Comparison of ENCODE assay signal across 8 cellular contexts in the genomic region with DNA sequence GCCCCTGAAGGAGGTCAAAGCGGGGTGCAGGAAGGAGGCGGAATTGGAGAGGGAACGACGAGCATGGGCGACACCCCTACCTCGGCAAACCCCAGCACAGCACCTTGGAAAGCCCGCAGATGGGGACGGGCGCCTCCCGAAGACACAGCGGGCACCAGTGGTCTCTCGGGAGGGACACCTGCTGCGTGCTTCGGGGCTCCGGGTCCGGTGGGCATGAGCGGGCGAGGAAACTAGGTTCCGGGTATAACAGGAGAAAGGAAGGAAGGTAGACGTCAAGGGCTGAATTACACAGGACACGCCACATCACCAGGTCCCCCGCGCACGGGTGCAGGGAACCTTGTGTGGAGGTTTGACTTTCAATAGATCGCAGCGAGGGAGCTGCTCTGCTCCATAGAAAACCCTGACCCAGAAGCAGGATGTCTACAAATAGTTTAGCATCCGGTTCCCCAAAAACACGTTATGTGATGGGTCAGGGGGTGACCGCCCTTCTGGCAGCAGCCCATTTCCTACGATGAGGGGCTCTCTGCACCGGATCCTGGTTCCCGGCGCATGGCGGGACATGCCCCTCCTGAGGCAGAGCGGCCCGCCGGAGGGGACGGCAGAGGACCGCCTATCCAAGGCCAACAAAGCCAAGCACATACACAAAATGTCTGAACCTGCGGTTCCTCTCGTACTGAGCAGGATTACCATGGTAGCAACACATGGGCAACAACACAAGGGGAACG.
A peak's percentile ranks its signal among the peaks of the same experiment; 100 is the strongest.
DNase-seq lines count a peak whose midpoint lies in the region; ATAC-seq and TF ChIP-seq lines count a peak whose summit lies in the region.

No MANE protein-coding gene starts in this region.

- H3K36me3 Mint-ChIP-seq in effector memory CD8-positive, alpha-beta T cell (ENCODE audit: insufficient read depth): no peaks in the 10 kb centered on the region
- peaks cover 9% of the 10 kb centered on the region for H3K36me3 Mint-ChIP-seq in endothelial cell (ENCODE audit: low read depth, unreplicated experiment)

- no peaks in the 10 kb centered on the region for H3K9me3 Mint-ChIP-seq in effector memory CD8-positive, alpha-beta T cell
- H3K9me3 Mint-ChIP-seq in endothelial cell (ENCODE audit: unreplicated experiment): peaks cover 21% of the 10 kb centered on the region

- H3K4me1 Mint-ChIP-seq in effector memory CD8-positive, alpha-beta T cell (ENCODE audit: low read depth in 2 of 2): peaks cover 14 to 16% of the 10 kb centered on the region in 2 donors
- no peaks in the 10 kb centered on the region for H3K4me1 Mint-ChIP-seq in endothelial cell (ENCODE audit: unreplicated experiment)

- TF ChIP-seq CTCF in endothelial cell (IDR thresholded peaks at IDR 0.05; ENCODE audit: unreplicated experiment): no peak

- H3K27me3 Mint-ChIP-seq in effector memory CD8-positive, alpha-beta T cell: peaks cover 7 to 27% of the 10 kb centered on the region in 2 donors
- H3K27me3 Mint-ChIP-seq in endothelial cell (ENCODE audit: unreplicated experiment): peaks cover 3% of the 10 kb centered on the region

- DNase-seq in effector memory CD8-positive, alpha-beta T cell: no peak
- peak; percentile 25 for DNase-seq in stimulated activated CD4-positive, alpha-beta T cell treated with anti-CD3 and anti-CD28 coated beads, Interleukin-4, amount 100 ng/mL, for 1 hour
- DNase-seq in NCI-H187 treated with DMSO at 0.1 percent for 48 hours (lab: John Stamatoyannopoulos, UW) (no peak), AG08395 (ENCODE audit: low spot score) (no peak), endothelial cell (ENCODE audit: low spot score) (no peak)

- ATAC-seq in GM21360 (IDR thresholded peaks at IDR 0.05; ENCODE audit: unreplicated experiment) (peak; percentile 32), HG03521 (IDR thresholded peaks at IDR 0.05; ENCODE audit: unreplicated experiment) (peak; percentile 31), GM19395 (IDR thresholded peaks at IDR 0.05; ENCODE audit: unreplicated experiment) (no peak)
- ATAC-seq in effector memory CD8-positive, alpha-beta T cell (replicated peaks): peak; percentile 16

- H3K4me3 Mint-ChIP-seq in effector memory CD8-positive, alpha-beta T cell: peak overlapping the region; percentile 84 to 87
- no peak overlapping the region for H3K4me3 Mint-ChIP-seq in endothelial cell (ENCODE audit: unreplicated experiment)

- peak overlapping the region; percentile 65 to 89 for H3K27ac Mint-ChIP-seq in effector memory CD8-positive, alpha-beta T cell
- H3K27ac Mint-ChIP-seq in endothelial cell (ENCODE audit: unreplicated experiment): no peak overlapping the region
